Comparison of ENCODE assay signal across 8 cellular contexts in genomic region chr3:126474498-126475410, GRCh38. TPM values are rescaled to one million over a fixed set of nuclear protein-coding genes. Genes with fewer than 3 reads are reported as not detected.
DNase-seq lines count a peak whose midpoint lies in the region; ATAC-seq and TF ChIP-seq lines count a peak whose summit lies in the region.

No MANE protein-coding gene starts in this region.

- peak overlapping the region; percentile 95 for H3K9ac ChIP-seq in BLaER1

- no peak for TF ChIP-seq EP300 in sigmoid colon (IDR thresholded peaks at IDR 0.05)

- H3K27ac ChIP-seq in BLaER1 (peak overlapping the region; percentile 97), OCI-LY7 (ENCODE audit: low read depth, low read length, poor library complexity, severe bottlenecking) (peak overlapping the region; percentile 34), right cardiac atrium (ENCODE audit: low read length) (peak overlapping the region; percentile 91), sigmoid colon (peak overlapping the region; percentile 88 to 96 (median 94))

- no peaks in the 10 kb centered on the region for H3K9me3 Mint-ChIP-seq in activated naive CD8-positive, alpha-beta T cell (ENCODE audit: low read depth)

- no peaks in the 10 kb centered on the region for H3K27me3 ChIP-seq in BLaER1
- no peaks in the 10 kb centered on the region for H3K27me3 ChIP-seq in right cardiac atrium (ENCODE audit: control insufficient read depth, insufficient read depth)
- no peaks in the 10 kb centered on the region for H3K27me3 ChIP-seq in sigmoid colon

- peaks cover 57% of the 10 kb centered on the region for H4K20me1 ChIP-seq in BLaER1
- H4K20me1 ChIP-seq in OCI-LY7 (ENCODE audit: insufficient read depth, low read length) = peaks cover 15% of the 10 kb centered on the region; the same call in 1 of the 2 replicates

- peak overlapping the region; percentile 96 for H3K4me3 Mint-ChIP-seq in activated naive CD8-positive, alpha-beta T cell

- TF ChIP-seq POLR2A in sigmoid colon (IDR thresholded peaks at IDR 0.05) = no peak

- POLR2A ChIA-PET in OCI-LY7 (lab: Charles Lee) = no interaction called here

- intact Hi-C loops in OCI-LY7 (cut with micrococcal nuclease; ENCODE audit: unreplicated experiment) (loop anchor here (1.0 to 10.0 kb wide), 3 partner anchors 117 to 228 kb away; partner anchors contain the start of gene KLF15), right cardiac atrium (cut with DNase I) (loop anchor here in 1 of 4 donors (10.0 kb wide), 1 partner anchor 210 kb away; no protein-coding TSS in a partner anchor), sigmoid colon (cut with DNase I) (loop anchor here (5.0 kb wide), 4 partner anchors 87 to 392 kb away; partner anchors contain the start of gene SLC41A3)

- TF ChIP-seq CTCF in OCI-LY7 (conservative IDR thresholded peaks at IDR 0.05; ENCODE audit: low read length) = no peak
- peak in 1 of 4 experiments; percentile 19 for TF ChIP-seq CTCF in sigmoid colon (IDR thresholded peaks at IDR 0.05)

- peaks cover 29% of the 10 kb centered on the region for H3K79me2 ChIP-seq in OCI-LY7 (ENCODE audit: insufficient read depth, low read depth, low read length)

- H3K27me3 Mint-ChIP-seq in activated naive CD8-positive, alpha-beta T cell = no peaks in the 10 kb centered on the region

- 7% methylated on average over 72 of the region's 72 CpGs for WGBS in right cardiac atrium
- 2 to 8% methylated on average over 72 of the region's 72 CpGs for WGBS in sigmoid colon, 2 donors

- H3K4me1 ChIP-seq in BLaER1 (peaks cover 36% of the 10 kb centered on the region), OCI-LY7 (ENCODE audit: insufficient read depth, low read length, poor library complexity, severe bottlenecking) (peaks cover 35% of the 10 kb centered on the region), right cardiac atrium (ENCODE audit: control insufficient read depth, insufficient read depth, low read length) (peaks cover 20% of the 10 kb centered on the region), sigmoid colon (peaks cover 0 to 54% (median 47%) of the 10 kb centered on the region in 4 donors)

- H3K4me1 Mint-ChIP-seq in activated naive CD8-positive, alpha-beta T cell (ENCODE audit: low read depth) = peaks cover 47% of the 10 kb centered on the region

- CTCF ChIA-PET in OCI-LY7 (lab: Charles Lee; ENCODE audit: unreplicated experiment) = no interaction called here

- H3K36me3 Mint-ChIP-seq in activated naive CD8-positive, alpha-beta T cell = peaks cover 15% of the 10 kb centered on the region

- H3K4me3 ChIP-seq in BLaER1 (peak overlapping the region; percentile 89), OCI-LY7 (ENCODE audit: low read depth, low read length, poor library complexity, severe bottlenecking) (peak overlapping the region; percentile 76), right cardiac atrium (ENCODE audit: low read length) (peak overlapping the region; percentile 70), sigmoid colon (peak overlapping the region; percentile 46 to 84 (median 73))

- no peaks in the 10 kb centered on the region for H3K9me3 ChIP-seq in BLaER1
- H3K9me3 ChIP-seq in OCI-LY7 (ENCODE audit: low read length) = no peaks in the 10 kb centered on the region
- H3K9me3 ChIP-seq in right cardiac atrium (ENCODE audit: control insufficient read depth, low read length) = no peaks in the 10 kb centered on the region
- H3K9me3 ChIP-seq in sigmoid colon = no peaks in the 10 kb centered on the region

- H2AFZ ChIP-seq in OCI-LY7 (ENCODE audit: low read length) = no peak overlapping the region

- peak; percentile 12 for ATAC-seq in GM18858 (IDR thresholded peaks at IDR 0.05; ENCODE audit: unreplicated experiment)
- peak; percentile 17 for ATAC-seq in HG03039 (IDR thresholded peaks at IDR 0.05; ENCODE audit: unreplicated experiment)
- peak; percentile 4 to 7 for ATAC-seq in right cardiac atrium

- DNase-seq in OCI-LY7 (ENCODE audit: low spot score) (peak; percentile 52), right cardiac atrium (peak; percentile 47 to 77 (median 77)), sigmoid colon (peak; percentile 77), KG1 (lab: John Stamatoyannopoulos, UW) (no peak)

- BruUV-seq in OCI-LY7 (replicated peaks; lab: Mats Ljungman, UMichigan) = no TSS peak

- H3K9me2 ChIP-seq in OCI-LY7 (ENCODE audit: insufficient read depth, low read length) = no peaks in the 10 kb centered on the region

- H3K36me3 ChIP-seq in BLaER1 (peaks cover 29% of the 10 kb centered on the region), OCI-LY7 (ENCODE audit: insufficient read depth, low read length) (peaks cover 32% of the 10 kb centered on the region), sigmoid colon (peaks cover 9 to 23% (median 14%) of the 10 kb centered on the region in 4 donors)

- H3K27ac Mint-ChIP-seq in activated naive CD8-positive, alpha-beta T cell = peak overlapping the region; percentile 84

- H3K4me2 ChIP-seq in BLaER1 (peak overlapping the region; percentile 99), OCI-LY7 (ENCODE audit: low read length) (peak overlapping the region; percentile 85)

RNA-seq across cellular contexts. Expression of gene ZXDC, which starts 0.9 kb away (rescaled TPM):
- total RNA-seq in OCI-LY7 (2014; rRNA removed; shearing (Covaris generic)) = 26.6 and 34.9 TPM in 2 replicates
- total RNA-seq in OCI-LY7 (2022) = 32.2 and 38.6 TPM in 2 replicates
- 10 to 100 TPM; 17.8 to 21.6 (median 19.7) TPM for total RNA-seq in right cardiac atrium
- polyA plus RNA-seq in right cardiac atrium = 8.2 TPM
- 10 to 100 TPM; 26.4 to 33.8 (median 28.9) TPM for total RNA-seq in sigmoid colon
- polyA plus RNA-seq in sigmoid colon = 10 to 100 TPM in 1 of 3 donors, 1 to 10 TPM in 2; 5.5 to 14.4 (median 6.0) TPM

RNA-seq across cellular contexts. Expression of gene UROC1, which starts 42.8 kb away (rescaled TPM):
- total RNA-seq in OCI-LY7 (2014; rRNA removed; shearing (Covaris generic)) = 0.09 TPM in 1 of 2 replicates, not detected in the other
- not detected in 2 replicates for total RNA-seq in OCI-LY7 (2022)
- total RNA-seq in right cardiac atrium = not detected
- polyA plus RNA-seq in right cardiac atrium = not detected
- not detected for total RNA-seq in sigmoid colon
- polyA plus RNA-seq in sigmoid colon = under 1 TPM in 1 of 3 donors, not detected in 2; 0.03 TPM

RNA-seq across cellular contexts. Expression of gene CHST13, which starts 49.2 kb away (rescaled TPM):
- total RNA-seq in OCI-LY7 (2014; rRNA removed; shearing (Covaris generic)) = not detected in 2 replicates
- total RNA-seq in OCI-LY7 (2022) = not detected in 2 replicates
- total RNA-seq in right cardiac atrium = under 1 TPM in 3 of 4 donors, not detected in 1; 0.19 to 0.59 (median 0.34) TPM
- 0.11 TPM for polyA plus RNA-seq in right cardiac atrium
- under 1 TPM in 1 of 4 donors, not detected in 3; 0.66 TPM for total RNA-seq in sigmoid colon
- polyA plus RNA-seq in sigmoid colon = under 1 TPM; 0.25 to 0.60 (median 0.46) TPM

Comparison
In these comparisons a context has a peak if more than half of its experiments do, and no peak if none do; other contexts are left out.
1. H3K27ac ChIP-seq: peak in every context shown above with its lines; median percentile 97 in BLaER1; 94 in sigmoid colon; 91 in right cardiac atrium; 34 in OCI-LY7.